13 cellular contexts compared by ENCODE assay signal in the genomic region with DNA sequence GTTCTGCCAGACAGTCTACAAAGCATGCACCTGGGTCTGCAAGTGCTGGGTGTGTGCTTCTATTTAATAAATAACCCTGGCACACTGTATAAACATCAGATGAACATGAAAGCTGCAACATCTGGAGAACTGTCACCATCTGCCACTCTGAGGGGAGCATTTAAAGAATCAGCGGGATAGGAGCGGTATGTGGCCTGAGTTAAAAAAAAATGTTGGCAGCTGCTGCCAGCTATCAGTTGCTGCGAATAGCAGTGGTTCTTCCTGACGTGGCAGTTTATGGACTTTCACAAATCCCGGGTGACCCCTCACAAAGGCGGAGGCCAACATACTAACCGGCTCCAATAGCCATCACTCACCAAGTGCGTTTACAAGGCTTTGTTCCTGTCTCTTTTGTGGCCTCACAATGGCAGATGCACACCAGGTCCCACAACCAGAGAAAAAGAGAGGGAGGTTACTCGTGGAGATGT.
A peak's percentile ranks its signal among the peaks of the same experiment; 100 is the strongest.
DNase-seq lines count a peak whose midpoint lies in the region; ATAC-seq, FAIRE-seq and TF ChIP-seq lines count a peak whose summit lies in the region.
"Had no signal": no experiment of that assay in that cellular context is flagged by ENCODE, and none has a peak within 500 bp of the region (broad histone marks: within the 10 kb centered on the region; RNA-seq: fewer than 3 reads in every experiment).

No MANE protein-coding gene starts in this region.

- peak overlapping the region; percentile 93 for H4K91ac ChIP-seq in IMR-90 (ENCODE audit: insufficient read depth, low read depth, low read length)

- peak overlapping the region; percentile 95 for H3K18ac ChIP-seq in IMR-90 (ENCODE audit: low read depth, low read length)

- DNase-seq in IMR-90 (peak; percentile 58), NCI-H524 treated with DMSO at 0.1 percent for 48 hours (lab: John Stamatoyannopoulos, UW) (peak; percentile 94), small intestine (peak; percentile 24)
- DNase-seq in activated naive CD4-positive, alpha-beta T cell treated with anti-CD3 and anti-CD28 coated beads for 36 hours: no peak
- DNase-seq in stimulated activated naive B cell treated with anti-CD40 and anti-IgM and Interleukin-4, amounts not matched to agents 10 μg/mL and 1 μg/mL and 100 μg/mL, for 72 hours: no peak
- DNase-seq: activated CD8-positive, alpha-beta memory T cell treated with anti-CD3 and anti-CD28 coated beads for 24 hours; GDM1; immature natural killer cell; stimulated activated naive CD8-positive, alpha-beta T cell treated with anti-CD3 and anti-CD28 coated beads, Interleukin-15, amount 100 ng/mL, for 72 hours had no signal

- peaks cover 7% of the 10 kb centered on the region for H3K36me3 Mint-ChIP-seq in activated naive CD4-positive, alpha-beta T cell treated with anti-CD3 and anti-CD28 coated beads for 36 hours (ENCODE audit: low read depth)
- peaks cover 9 to 43% of the 10 kb centered on the region in 2 donors for H3K36me3 Mint-ChIP-seq in stimulated activated naive B cell treated with anti-CD40 and anti-IgM and Interleukin-4, amounts not matched to agents 10 μg/mL and 1 μg/mL and 100 μg/mL, for 72 hours

- peak overlapping the region; percentile 97 for H2BK120ac ChIP-seq in IMR-90 (ENCODE audit: low read depth, low read length)

- peaks cover 0 to 11% of the 10 kb centered on the region in 2 experiments; a peak in 2 of 4 replicates for H3K79me1 ChIP-seq in IMR-90 (ENCODE audit: low read depth in 1 of 2, low read length in 2 of 2)

- POLR2A ChIA-PET in IMR-90 (lab: Charles Lee; ENCODE audit: unreplicated experiment): no interaction called here

- CTCF ChIA-PET in IMR-90 (lab: Yijun Ruan, JAX): no interaction called here
- CTCF ChIA-PET in activated naive CD4-positive, alpha-beta T cell treated with anti-CD3 and anti-CD28 coated beads for 36 hours (lab: Charles Lee): interaction anchor here (0.7 kb wide), 1 partner anchor 14 kb away, joined by 3 read pairs; no protein-coding TSS in a partner anchor

- peak overlapping the region; percentile 95; the same call in 2 of the 3 replicates for H2BK15ac ChIP-seq in IMR-90 (ENCODE audit: low read depth, low read length)

- no peaks in the 10 kb centered on the region for H3K36me3 ChIP-seq in IMR-90 (ENCODE audit: control insufficient read depth, insufficient read depth, low read length)
- H3K36me3 ChIP-seq in gastroesophageal sphincter: no peaks in the 10 kb centered on the region
- H3K36me3 ChIP-seq in small intestine (ENCODE audit: control insufficient read depth in 2 of 2, insufficient read depth in 2 of 2, low read length in 2 of 2): no peaks in the 10 kb centered on the region

- peaks cover 22% of the 10 kb centered on the region for H3K9me1 ChIP-seq in IMR-90 (ENCODE audit: insufficient read depth, low read length)

- H2AFZ ChIP-seq in IMR-90 (replicated peaks; ENCODE audit: low read length, poor library complexity): peak overlapping the region; percentile 82

- H3K27ac ChIP-seq in IMR-90 (ENCODE audit: insufficient read depth, low read length) (peak overlapping the region; percentile 84; the same call in 1 of the 2 replicates), gastroesophageal sphincter (peak overlapping the region in 3 of 4 donors; percentile 12 to 68 (median 42)), small intestine (ENCODE audit: low read depth in 1 of 2, low read length in 1 of 2) (no peak overlapping the region)

- peak overlapping the region; percentile 94 for H3K14ac ChIP-seq in IMR-90 (replicated peaks; ENCODE audit: low read depth, low read length)

- peak overlapping the region; percentile 87 for H2AK5ac ChIP-seq in IMR-90 (ENCODE audit: low read depth, low read length)

- H3K9me3 ChIP-seq in IMR-90 (ENCODE audit: control insufficient read depth, insufficient read depth, low read length): no peaks in the 10 kb centered on the region
- H3K9me3 ChIP-seq in gastroesophageal sphincter: no peaks in the 10 kb centered on the region
- no peaks in the 10 kb centered on the region for H3K9me3 ChIP-seq in small intestine (ENCODE audit: control insufficient read depth, low read depth)

- no peak overlapping the region for H3K4me3 Mint-ChIP-seq in activated naive CD4-positive, alpha-beta T cell treated with anti-CD3 and anti-CD28 coated beads for 36 hours
- H3K4me3 Mint-ChIP-seq in stimulated activated naive B cell treated with anti-CD40 and anti-IgM and Interleukin-4, amounts not matched to agents 10 μg/mL and 1 μg/mL and 100 μg/mL, for 72 hours: no peak overlapping the region
- H3K4me3 Mint-ChIP-seq: immature natural killer cell; stimulated activated naive CD8-positive, alpha-beta T cell treated with anti-CD3 and anti-CD28 coated beads, Interleukin-15, amount 100 ng/mL, for 72 hours had no signal

- no peaks in the 10 kb centered on the region for H3K9me3 Mint-ChIP-seq in activated naive CD4-positive, alpha-beta T cell treated with anti-CD3 and anti-CD28 coated beads for 36 hours
- H3K9me3 Mint-ChIP-seq in stimulated activated naive B cell treated with anti-CD40 and anti-IgM and Interleukin-4, amounts not matched to agents 10 μg/mL and 1 μg/mL and 100 μg/mL, for 72 hours: no peaks in the 10 kb centered on the region
- H3K9me3 Mint-ChIP-seq: immature natural killer cell; stimulated activated naive CD8-positive, alpha-beta T cell treated with anti-CD3 and anti-CD28 coated beads, Interleukin-15, amount 100 ng/mL, for 72 hours had no signal

- peak overlapping the region; percentile 68; the same call in 1 of the 2 replicates for H3K56ac ChIP-seq in IMR-90 (ENCODE audit: extremely low read depth, insufficient read depth, low read length)

- H3K4me3 ChIP-seq in IMR-90 (ENCODE audit: insufficient read depth, low read depth, low read length) (no peak overlapping the region), gastroesophageal sphincter (no peak overlapping the region), small intestine (ENCODE audit: low read depth in 1 of 2, low read length in 2 of 2) (no peak overlapping the region)
- H3K4me3 ChIP-seq: skin epidermis had no signal

- H3K9ac ChIP-seq in IMR-90 (ENCODE audit: low read depth, low read length): peak overlapping the region; percentile 34; the same call in 1 of the 2 replicates

- peak; percentile 24; the same call in 1 of the 2 replicates for ATAC-seq in IMR-90 (ENCODE audit: low read depth)
- no peak for ATAC-seq in gastroesophageal sphincter
- ATAC-seq in HG03520 (IDR thresholded peaks at IDR 0.05; ENCODE audit: unreplicated experiment): no peak
- no peak for ATAC-seq in HG03139 (IDR thresholded peaks at IDR 0.05; ENCODE audit: unreplicated experiment)
- no peak for ATAC-seq in stimulated activated naive B cell treated with anti-CD40 and anti-IgM and Interleukin-4, amounts not matched to agents 10 μg/mL and 1 μg/mL and 100 μg/mL, for 72 hours (replicated peaks)
- ATAC-seq: stimulated activated naive CD8-positive, alpha-beta T cell treated with anti-CD3 and anti-CD28 coated beads, Interleukin-15, amount 100 ng/mL, for 72 hours had no signal

- in situ Hi-C loops in IMR-90 (cut with MboI; ENCODE audit: low sequenced_read_pairs): no loop called here

- H3K23ac ChIP-seq in IMR-90 (ENCODE audit: low read depth, low read length): peak overlapping the region; percentile 96

- peaks cover 38% of the 10 kb centered on the region for H3K4me1 ChIP-seq in IMR-90 (ENCODE audit: control insufficient read depth, insufficient read depth, low read length)
- H3K4me1 ChIP-seq in gastroesophageal sphincter: peaks cover 0 to 28% (median 2%) of the 10 kb centered on the region in 3 donors
- H3K4me1 ChIP-seq in small intestine (ENCODE audit: control insufficient read depth in 2 of 2, insufficient read depth in 1 of 2, low read depth in 1 of 2, low read length in 1 of 2): no peaks in the 10 kb centered on the region

- TF ChIP-seq POLR2A in IMR-90 (IDR thresholded peaks at IDR 0.05; ENCODE audit: low read depth, low read length) (no peak), gastroesophageal sphincter (IDR thresholded peaks at IDR 0.05) (no peak)

- peak overlapping the region; percentile 57 to 91 for H4K8ac ChIP-seq in IMR-90 (ENCODE audit: low read depth in 2 of 2, low read length in 2 of 2)

- no TSS peak for BruUV-seq in IMR-90 (replicated peaks; lab: Mats Ljungman, UMichigan)

- H3K27me3 ChIP-seq in IMR-90 (ENCODE audit: control insufficient read depth, insufficient read depth, low read length) (no peaks in the 10 kb centered on the region), gastroesophageal sphincter (no peaks in the 10 kb centered on the region), small intestine (ENCODE audit: control insufficient read depth in 2 of 2, insufficient read depth in 2 of 2, low read length in 2 of 2) (no peaks in the 10 kb centered on the region)

- peak overlapping the region; percentile 86 for H4K5ac ChIP-seq in IMR-90 (ENCODE audit: low read depth, low read length)

- FAIRE-seq in small intestine (lab: Jason Lieb, UNC): no peak

- no peaks in the 10 kb centered on the region for H4K20me1 ChIP-seq in IMR-90 (ENCODE audit: insufficient read depth, low read length)

- TF ChIP-seq CTCF in IMR-90 (conservative IDR thresholded peaks at IDR 0.05; ENCODE audit: low read depth, low read length) (no peak), gastroesophageal sphincter (IDR thresholded peaks at IDR 0.05) (no peak)

- no CpG with 5 or more reads among the region's 9 CpGs for WGBS in IMR-90 (ENCODE audit: extremely low coverage in 2 of 2, insufficient read length in 1 of 2), 2 experiments
- WGBS in gastroesophageal sphincter (ENCODE audit: low coverage in 1 of 2), 2 donors: 9 to 27% methylated on average over 7 of the region's 9 CpGs
- WGBS in small intestine, 3 donors: 14 to 37% (median 31%) methylated on average over 9 of the region's 9 CpGs

- TF ChIP-seq EP300 in gastroesophageal sphincter (IDR thresholded peaks at IDR 0.05): no peak

- peak overlapping the region; percentile 90 for H2BK5ac ChIP-seq in IMR-90 (ENCODE audit: low read depth, low read length, poor library complexity, severe bottlenecking)

- peak overlapping the region; percentile 95 for H2BK20ac ChIP-seq in IMR-90 (ENCODE audit: low read depth, low read length)

- dilution Hi-C loops in IMR-90 (cut with HindIII; ENCODE audit: low sequenced_read_pairs, unreplicated experiment): no loop called here

- peak overlapping the region; percentile 43 for H3K4me2 ChIP-seq in IMR-90 (ENCODE audit: low read depth, low read length)

- peak overlapping the region; percentile 92 for H3K4ac ChIP-seq in IMR-90 (ENCODE audit: low read depth, low read length)

- TF ChIP-seq RAD21 in IMR-90 (IDR thresholded peaks at IDR 0.05; ENCODE audit: low read length): no peak

- H3K27me3 Mint-ChIP-seq in activated naive CD4-positive, alpha-beta T cell treated with anti-CD3 and anti-CD28 coated beads for 36 hours (ENCODE audit: low read depth): no peaks in the 10 kb centered on the region
- no peaks in the 10 kb centered on the region for H3K27me3 Mint-ChIP-seq in stimulated activated naive B cell treated with anti-CD40 and anti-IgM and Interleukin-4, amounts not matched to agents 10 μg/mL and 1 μg/mL and 100 μg/mL, for 72 hours
- H3K27me3 Mint-ChIP-seq: stimulated activated naive CD8-positive, alpha-beta T cell treated with anti-CD3 and anti-CD28 coated beads, Interleukin-15, amount 100 ng/mL, for 72 hours had no signal

- H3K27ac Mint-ChIP-seq in activated naive CD4-positive, alpha-beta T cell treated with anti-CD3 and anti-CD28 coated beads for 36 hours: no peak overlapping the region
- H3K27ac Mint-ChIP-seq in stimulated activated naive B cell treated with anti-CD40 and anti-IgM and Interleukin-4, amounts not matched to agents 10 μg/mL and 1 μg/mL and 100 μg/mL, for 72 hours: no peak overlapping the region
- H3K27ac Mint-ChIP-seq: stimulated activated naive CD8-positive, alpha-beta T cell treated with anti-CD3 and anti-CD28 coated beads, Interleukin-15, amount 100 ng/mL, for 72 hours had no signal

- intact Hi-C loops in IMR-90 (cut with micrococcal nuclease): loop anchor here (5.0 kb wide), 3 partner anchors 45 to 95 kb away; partner anchors contain the start of gene RASL11B
- intact Hi-C loops in activated naive CD4-positive, alpha-beta T cell treated with anti-CD3 and anti-CD28 coated beads for 36 hours (cut with micrococcal nuclease): no loop called here

- H2AK9ac ChIP-seq in IMR-90 (replicated peaks; ENCODE audit: low read depth, low read length, poor library complexity): peak overlapping the region; percentile 69

- no peaks in the 10 kb centered on the region for H3K4me1 Mint-ChIP-seq in activated naive CD4-positive, alpha-beta T cell treated with anti-CD3 and anti-CD28 coated beads for 36 hours (ENCODE audit: low read depth)
- H3K4me1 Mint-ChIP-seq in stimulated activated naive B cell treated with anti-CD40 and anti-IgM and Interleukin-4, amounts not matched to agents 10 μg/mL and 1 μg/mL and 100 μg/mL, for 72 hours: no peaks in the 10 kb centered on the region
- H3K4me1 Mint-ChIP-seq: immature natural killer cell; stimulated activated naive CD8-positive, alpha-beta T cell treated with anti-CD3 and anti-CD28 coated beads, Interleukin-15, amount 100 ng/mL, for 72 hours had no signal

Comparison
In these comparisons a context has a peak if more than half of its experiments do, and no peak if none do; other contexts are left out.
1. DNase-seq: peak in IMR-90 (single experiment), NCI-H524 treated with DMSO at 0.1 percent for 48 hours (single experiment) and small intestine (single experiment); none in activated naive CD4-positive, alpha-beta T cell treated with anti-CD3 and anti-CD28 coated beads for 36 hours (single experiment) and stimulated activated naive B cell treated with anti-CD40 and anti-IgM and Interleukin-4, amounts not matched to agents 10 μg/mL and 1 μg/mL and 100 μg/mL, for 72 hours (single experiment).
2. H3K27ac ChIP-seq: peak in IMR-90 (single experiment) and gastroesophageal sphincter (3 of 4); none in small intestine (0 of 2).